In genomic region chr6:137707590-137708360, GRCh38 we compare ENCODE assay signal across 8 cellular contexts.
DNase-seq lines count a peak whose midpoint lies in the region; ATAC-seq and TF ChIP-seq lines count a peak whose summit lies in the region.

No MANE protein-coding gene starts in this region.

- H3K4me1 ChIP-seq in adipocyte (ENCODE audit: control insufficient read depth, insufficient read depth, low read length) (peaks cover 24% of the 10 kb centered on the region), right cardiac atrium (ENCODE audit: control insufficient read depth, insufficient read depth, low read length) (no peaks in the 10 kb centered on the region), gastrocnemius medialis (peaks cover 9 to 11% of the 10 kb centered on the region in 2 donors)

- H3K27me3 ChIP-seq in adipocyte (replicated peaks; ENCODE audit: control insufficient read depth, insufficient read depth, low read length) (no peaks in the 10 kb centered on the region), right cardiac atrium (ENCODE audit: control insufficient read depth, insufficient read depth) (no peaks in the 10 kb centered on the region), gastrocnemius medialis (no peaks in the 10 kb centered on the region)

- no peaks in the 10 kb centered on the region for H3K36me3 ChIP-seq in adipocyte (ENCODE audit: control insufficient read depth, insufficient read depth, low read length, severe bottlenecking)
- no peaks in the 10 kb centered on the region for H3K36me3 ChIP-seq in gastrocnemius medialis

- H3K9me3 ChIP-seq in adipocyte (ENCODE audit: control insufficient read depth, low read length) (no peaks in the 10 kb centered on the region), right cardiac atrium (ENCODE audit: control insufficient read depth, low read length) (no peaks in the 10 kb centered on the region), gastrocnemius medialis (no peaks in the 10 kb centered on the region)

- peak; percentile 64 to 71 for ATAC-seq in right cardiac atrium
- peak; percentile 81 to 89 for ATAC-seq in gastrocnemius medialis
- ATAC-seq in HG03025 (IDR thresholded peaks at IDR 0.05; ENCODE audit: low FRiP score, unreplicated experiment) = no peak

- no peak for TF ChIP-seq POLR2A in gastrocnemius medialis (IDR thresholded peaks at IDR 0.05)

- H3K27ac ChIP-seq in right cardiac atrium (ENCODE audit: low read length) (no peak overlapping the region), gastrocnemius medialis (no peak overlapping the region)

- in situ Hi-C loops in gastrocnemius medialis (cut with MboI; ENCODE audit: low sequenced_read_pairs in 4 of 4) = loop anchor here (5.0 to 25.0 kb wide), 6 partner anchors 157 to 407 kb away; partner anchors contain the start of genes TNFAIP3 (in 2 of the 4) and PERP (in 1 of the 4)

- H3K4me3 ChIP-seq in HFF-Myc (replicated peaks; ENCODE audit: low read depth, low read length) (no peak overlapping the region), adipocyte (ENCODE audit: low read length) (peak overlapping the region; percentile 40), right cardiac atrium (ENCODE audit: low read length) (no peak overlapping the region), gastrocnemius medialis (peak overlapping the region in 1 of 4 donors; percentile 2)

- 7% methylated on average over 13 of the region's 13 CpGs for WGBS in right cardiac atrium

- intact Hi-C loops in right cardiac atrium (cut with DNase I) = loop anchor here (2.0 to 5.0 kb wide), 5 partner anchors 159 to 240 kb away; partner anchors contain the start of gene TNFAIP3 (in 4 of the 4)
- intact Hi-C loops in gastrocnemius medialis (cut with DNase I; ENCODE audit: low total_unique reads) = loop anchor here (1.0 to 5.0 kb wide), 4 partner anchors 45 to 400 kb away; partner anchors contain the start of genes PERP and TNFAIP3

- peak; percentile 58 for TF ChIP-seq CTCF in HFF-Myc (IDR thresholded peaks at IDR 0.05; ENCODE audit: low read depth, low read length, missing control alignments)
- peak; percentile 57 to 79 (median 71) for TF ChIP-seq CTCF in gastrocnemius medialis (IDR thresholded peaks at IDR 0.05 in 4 of 5, conservative IDR thresholded peaks at IDR 0.05 in 1 of 5)

- H3K9ac ChIP-seq in adipocyte (ENCODE audit: low read length) = peak overlapping the region; percentile 57

- peak; percentile 78 for DNase-seq in GM03348 (ENCODE audit: low spot score)
- peak; percentile 41 for DNase-seq in HFF-Myc (ENCODE audit: extremely low read depth, low read depth)
- peak; percentile 8 for DNase-seq in NCI-H1048 (lab: John Stamatoyannopoulos, UW)
- peak; percentile 77 for DNase-seq in T follicular helper cell (ENCODE audit: low read depth)
- DNase-seq in adipocyte (ENCODE audit: low read depth) = peak; percentile 89
- peak; percentile 44 to 77 (median 61) for DNase-seq in right cardiac atrium
- peak; percentile 45 to 69 for DNase-seq in gastrocnemius medialis

Comparison
In these comparisons a context has a peak if more than half of its experiments do, and no peak if none do; other contexts are left out.
1. DNase-seq: peak in every context shown above with its lines; median percentile 89 in adipocyte; 78 in GM03348; 77 in T follicular helper cell; 61 in right cardiac atrium; 57 in gastrocnemius medialis; 41 in HFF-Myc; 8 in NCI-H1048.